Comparison of ENCODE assay signal across 19 cellular contexts in the genomic region with DNA sequence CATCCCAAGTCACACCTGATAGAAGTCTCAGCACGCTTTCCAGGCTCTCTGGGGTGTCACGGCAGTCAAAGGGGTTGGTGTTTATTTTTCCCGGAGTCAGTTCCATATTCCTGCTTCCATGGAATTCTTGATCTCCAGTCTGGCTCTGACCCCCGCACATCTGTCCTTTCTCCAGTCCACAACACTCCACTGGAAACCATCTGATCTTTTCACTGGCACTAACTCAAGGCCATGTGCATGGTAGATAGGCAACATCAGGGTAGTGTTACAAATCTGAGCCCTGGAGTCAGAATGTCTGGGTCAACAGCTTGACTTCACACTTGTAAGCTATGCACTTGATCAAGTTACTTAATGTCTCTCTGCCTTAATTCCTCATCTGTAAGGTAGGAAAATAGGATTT.
A peak's percentile ranks its signal among the peaks of the same experiment; 100 is the strongest.
DNase-seq lines count a peak whose midpoint lies in the region; ATAC-seq and TF ChIP-seq lines count a peak whose summit lies in the region.
"Had no signal": no experiment of that assay in that cellular context is flagged by ENCODE, and none has a peak within 500 bp of the region (broad histone marks: within the 10 kb centered on the region; RNA-seq: fewer than 3 reads in every experiment).

No MANE protein-coding gene starts in this region.

- H3K4me1 ChIP-seq in adrenal gland (replicated peaks in 1 of 2) (peaks cover 0 to 4% of the 10 kb centered on the region in 2 donors), trophoblast cell (ENCODE audit: control insufficient read depth in 1 of 2, insufficient read depth in 2 of 2, low read length in 2 of 2) (no peaks in the 10 kb centered on the region), psoas muscle (no peaks in the 10 kb centered on the region)
- H3K4me1 ChIP-seq: Caco-2, HAP-1 had no signal

- no peak overlapping the region for H2AFZ ChIP-seq in trophoblast cell (ENCODE audit: insufficient read depth, low read length, poor library complexity)

- H3K4me2 ChIP-seq in trophoblast cell (ENCODE audit: low read length), result no peak overlapping the region

- intact Hi-C loops in adrenal gland (cut with DNase I), result no loop called here
- intact Hi-C loops in psoas muscle (cut with DNase I), result no loop called here

- H3K4me1 Mint-ChIP-seq in HFFc6 (ENCODE audit: low read depth), result no peaks in the 10 kb centered on the region

- H3K9me3 Mint-ChIP-seq in HFFc6, result peaks cover 40% of the 10 kb centered on the region

- H3K27me3 ChIP-seq in adrenal gland, result no peaks in the 10 kb centered on the region
- H3K27me3 ChIP-seq in trophoblast cell (ENCODE audit: insufficient read depth, low read length), result no peaks in the 10 kb centered on the region
- H3K27me3 ChIP-seq in psoas muscle (ENCODE audit: insufficient read depth in 3 of 3, low read length in 2 of 3), result no peaks in the 10 kb centered on the region

- 56 to 63% (median 60%) methylated on average over 4 of the region's 4 CpGs for WGBS in adrenal gland, 4 donors
- no CpG with 5 or more reads among the region's 4 CpGs for WGBS in trophoblast cell (ENCODE audit: extremely low coverage, insufficient coverage, insufficient read length)
- 14 to 28% (median 24%) methylated on average over 4 of the region's 4 CpGs for WGBS in psoas muscle, 3 donors

- H3K27ac ChIP-seq in adrenal gland, result no peak overlapping the region
- H3K27ac ChIP-seq in trophoblast cell (ENCODE audit: low read depth, low read length), result no peak overlapping the region
- H3K27ac ChIP-seq in psoas muscle, result no peak overlapping the region

- no peak overlapping the region for H3K4me3 Mint-ChIP-seq in HFFc6

- H3K36me3 ChIP-seq in adrenal gland (replicated peaks in 1 of 2) (no peaks in the 10 kb centered on the region), trophoblast cell (ENCODE audit: control insufficient read depth in 1 of 2, insufficient read depth in 2 of 2, low read length in 2 of 2) (no peaks in the 10 kb centered on the region), psoas muscle (ENCODE audit: insufficient read depth in 1 of 2, low read depth in 1 of 2) (no peaks in the 10 kb centered on the region)
- H3K36me3 ChIP-seq: HAP-1 had no signal

- H3K36me3 Mint-ChIP-seq in HFFc6 (ENCODE audit: low read depth), result no peaks in the 10 kb centered on the region

- no peak overlapping the region for H4K8ac ChIP-seq in trophoblast cell (ENCODE audit: low read depth, low read length)

- H3K4ac ChIP-seq in trophoblast cell (ENCODE audit: low read depth, low read length), result no peak overlapping the region

- H4K12ac ChIP-seq in trophoblast cell (ENCODE audit: low read depth, low read length), result no peak overlapping the region

- H2BK12ac ChIP-seq in trophoblast cell (ENCODE audit: low read length), result no peak overlapping the region

- no peak overlapping the region for H3K14ac ChIP-seq in trophoblast cell (ENCODE audit: low read length)

- H2AK5ac ChIP-seq in trophoblast cell (ENCODE audit: low read length), result no peak overlapping the region

- TF ChIP-seq CTCF in adrenal gland (IDR thresholded peaks at IDR 0.05) (no peak), HFFc6 (IDR thresholded peaks at IDR 0.05) (no peak), psoas muscle (IDR thresholded peaks at IDR 0.05) (no peak)

- ATAC-seq in psoas muscle, result no peak
- ATAC-seq: K562 had no signal

- DNase-seq in DMS 273 treated with DMSO at 0.1 percent for 48 hours (lab: John Stamatoyannopoulos, UW), result peak; percentile 97
- peak; percentile 91 for DNase-seq in NCI-H446 treated with DMSO at 0.1 percent for 48 hours (lab: John Stamatoyannopoulos, UW)
- DNase-seq in adrenal gland, result peak in 4 of 7 donors; percentile 14 to 42 (median 26)
- no peak for DNase-seq in trophoblast cell
- DNase-seq in activated effector memory CD4-positive, alpha-beta T cell treated with anti-CD3 and anti-CD28 coated beads, Interleukin-2, amount 50 U/mL, for 16 hours, result no peak
- DNase-seq in HFFc6, result no peak
- DNase-seq in psoas muscle, result no peak
- DNase-seq: ACHN, AML-193, Caco-2, DMS79 treated with DMSO at 0.1 percent for 48 hours, MV-4-11, NCI-H1417 treated with DMSO at 0.1 percent for 48 hours, NCI-H2029, NCI-H526 treated with DMSO at 0.1 percent for 48 hours, RPMI8226, SIG-M5 had no signal

- no peak for TF ChIP-seq POLR2A in adrenal gland (IDR thresholded peaks at IDR 0.05)

- no peaks in the 10 kb centered on the region for H3K79me1 ChIP-seq in trophoblast cell (ENCODE audit: low read length)

- peak overlapping the region; percentile 21 for H3K9ac ChIP-seq in trophoblast cell (ENCODE audit: low read length)

- H3K27ac Mint-ChIP-seq in HFFc6, result no peak overlapping the region

- H3K79me2 ChIP-seq in trophoblast cell (ENCODE audit: control insufficient read depth, insufficient read depth, low read length, poor library complexity), result no peaks in the 10 kb centered on the region

- no peak overlapping the region for H2BK120ac ChIP-seq in trophoblast cell (ENCODE audit: insufficient read depth, low read length, poor library complexity)

- no peak overlapping the region for H3K23ac ChIP-seq in trophoblast cell (ENCODE audit: low read length)

- no peak overlapping the region for H3K18ac ChIP-seq in trophoblast cell (ENCODE audit: low read length)

- no peak overlapping the region for H4K91ac ChIP-seq in trophoblast cell (ENCODE audit: low read depth, low read length)

- H3K27me3 Mint-ChIP-seq in HFFc6 (ENCODE audit: insufficient read depth), result peaks cover 4% of the 10 kb centered on the region; the same call in 1 of the 2 replicates

- no peaks in the 10 kb centered on the region for H3K9me3 ChIP-seq in adrenal gland (replicated peaks in 1 of 3)
- no peaks in the 10 kb centered on the region for H3K9me3 ChIP-seq in trophoblast cell (ENCODE audit: insufficient read depth, low read depth, low read length)
- no peaks in the 10 kb centered on the region for H3K9me3 ChIP-seq in psoas muscle
- H3K9me3 ChIP-seq: Caco-2, HAP-1 had no signal

- no peak overlapping the region for H3K4me3 ChIP-seq in adrenal gland
- H3K4me3 ChIP-seq in trophoblast cell (ENCODE audit: low read depth, low read length), result no peak overlapping the region
- no peak overlapping the region for H3K4me3 ChIP-seq in psoas muscle
- H3K4me3 ChIP-seq: HAP-1, K562 had no signal

- H2BK5ac ChIP-seq in trophoblast cell (ENCODE audit: low read depth, low read length, poor library complexity), result no peak overlapping the region

Comparison
In these comparisons a context has a peak if more than half of its experiments do, and no peak if none do; other contexts are left out.
1. DNase-seq: peak in DMS 273 treated with DMSO at 0.1 percent for 48 hours (single experiment), NCI-H446 treated with DMSO at 0.1 percent for 48 hours (single experiment) and adrenal gland (4 of 7); none in trophoblast cell (0 of 2), activated effector memory CD4-positive, alpha-beta T cell treated with anti-CD3 and anti-CD28 coated beads, Interleukin-2, amount 50 U/mL, for 16 hours (single experiment), HFFc6 (single experiment) and psoas muscle (0 of 2).